Comparison of ENCODE assay signal across 1 cellular context in genomic region chr20:48975955-48976354, GRCh38.
TF ChIP-seq lines count a peak whose summit lies in the region.

No MANE protein-coding gene starts in this region.

TF ChIP-seq in endothelial cell of umbilical vein, 7 proteins besides CTCF, POLR2A, EP300 and RAD21:
- TF ChIP-seq, protein P1, sequence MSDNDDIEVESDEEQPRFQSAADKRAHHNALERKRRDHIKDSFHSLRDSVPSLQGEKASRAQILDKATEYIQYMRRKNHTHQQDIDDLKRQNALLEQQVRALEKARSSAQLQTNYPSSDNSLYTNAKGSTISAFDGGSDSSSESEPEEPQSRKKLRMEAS (IDR thresholded peaks at IDR 0.05; ENCODE audit: insufficient read depth, insufficient read length) = no peak
- TF ChIP-seq GATA2 (IDR thresholded peaks at IDR 0.05; ENCODE audit: insufficient read depth, insufficient read length, low read depth, low read length) (no peak), EZH2 (IDR thresholded peaks at IDR 0.05; ENCODE audit: borderline replicate concordance, low read depth, low read length, severe bottlenecking) (no peak), MYC (IDR thresholded peaks at IDR 0.05; ENCODE audit: low read depth, low read length) (no peak), JUN (IDR thresholded peaks at IDR 0.05; ENCODE audit: borderline replicate concordance, insufficient read depth, insufficient read length, low read depth) (no peak), POLR2AphosphoS5 (IDR thresholded peaks at IDR 0.05; ENCODE audit: insufficient read depth, low read depth, low read length) (no peak)
TF ChIP-seq in endothelial cell of umbilical vein: peak in this region for 0.
